8 cellular contexts compared by ENCODE assay signal in the genomic region with DNA sequence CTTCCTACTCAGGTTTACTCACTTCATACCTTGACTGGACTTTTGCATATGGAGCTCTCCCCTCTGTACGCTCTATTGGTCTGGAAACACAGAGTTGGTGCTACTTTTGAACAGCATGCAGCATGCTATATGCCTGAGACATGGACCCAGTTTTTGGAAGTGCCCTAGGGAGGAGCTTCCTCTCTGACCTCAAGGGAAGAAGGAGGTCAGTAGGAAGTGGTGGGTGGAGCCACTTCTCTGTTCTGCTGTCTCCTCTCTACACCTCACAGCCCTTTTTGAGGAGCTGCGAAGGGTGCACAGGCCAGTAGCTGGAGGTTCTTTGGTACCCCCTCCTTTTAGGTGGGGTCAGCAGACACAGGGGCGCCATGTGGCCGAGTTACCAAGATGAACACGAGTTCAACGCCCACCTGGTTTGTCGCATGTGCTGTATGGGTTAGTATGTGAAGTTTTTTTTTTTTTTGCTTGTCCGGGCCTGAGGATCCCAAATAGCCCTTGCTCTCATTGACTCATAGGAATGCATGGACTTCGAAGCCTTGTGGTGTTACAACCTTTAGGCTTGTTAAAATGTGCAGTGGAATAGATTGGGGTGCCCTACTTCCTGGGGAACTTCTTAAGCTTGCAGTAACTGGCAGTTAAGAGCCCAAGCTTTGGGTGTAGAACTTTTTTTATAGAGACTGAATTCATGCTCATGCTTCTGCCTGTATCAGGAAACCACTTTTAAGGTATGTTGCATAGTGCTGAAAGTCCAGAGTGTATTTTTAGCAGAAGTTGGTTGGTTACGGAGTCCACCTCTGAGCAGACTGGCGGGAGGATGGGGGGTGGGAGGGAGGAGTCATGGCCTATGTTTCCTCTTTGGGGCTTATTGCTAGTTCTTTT. TPM values are rescaled to one million over a fixed set of nuclear protein-coding genes. Genes with fewer than 3 reads are reported as not detected.
DNase-seq lines count a peak whose midpoint lies in the region; ATAC-seq and TF ChIP-seq lines count a peak whose summit lies in the region.

No MANE protein-coding gene starts in this region.

- DNase-seq in EL (peak; percentile 46), MM.1S (peak; percentile 86), left colon (peak; percentile 34 to 37), tibial nerve (ENCODE audit: low spot score in 2 of 2) (no peak), NCI-H1417 (lab: John Stamatoyannopoulos, UW) (no peak), DMS153 (lab: John Stamatoyannopoulos, UW) (no peak)
- DNase-seq in activated naive CD4-positive, alpha-beta T cell treated with anti-CD3 and anti-CD28 coated beads for 36 hours: peak; percentile 64

- no peak for TF ChIP-seq POLR2A in tibial nerve (IDR thresholded peaks at IDR 0.05)

- H2AFZ ChIP-seq in MM.1S (ENCODE audit: low read length): 0 out of 2 replicates have a peak overlapping the region, but pooled peaks have one; percentile 5

- TF ChIP-seq CTCF in MM.1S (IDR thresholded peaks at IDR 0.05; ENCODE audit: low read length): no peak
- no peak for TF ChIP-seq CTCF in tibial nerve (IDR thresholded peaks at IDR 0.05)

- intact Hi-C loops in activated naive CD4-positive, alpha-beta T cell treated with anti-CD3 and anti-CD28 coated beads for 36 hours (cut with micrococcal nuclease): loop anchor here (1.0 to 5.0 kb wide), 4 partner anchors 16 to 33 kb away; no protein-coding TSS in a partner anchor
- intact Hi-C loops in left colon (cut with DNase I, micrococcal nuclease): no loop called here

- peak overlapping the region; percentile 89 for H3K4me3 Mint-ChIP-seq in activated naive CD4-positive, alpha-beta T cell treated with anti-CD3 and anti-CD28 coated beads for 36 hours

- H3K27ac ChIP-seq in MM.1S (ENCODE audit: low read length) (peak overlapping the region; percentile 90), tibial nerve (peak overlapping the region in 3 of 4 donors; percentile 60 to 68 (median 65))

- H4K20me1 ChIP-seq in MM.1S (ENCODE audit: insufficient read depth, low read length): 0 out of 2 replicates have a peak, but pooled peaks cover 2% of the 10 kb centered on the region

- CTCF ChIA-PET in activated naive CD4-positive, alpha-beta T cell treated with anti-CD3 and anti-CD28 coated beads for 36 hours (lab: Charles Lee): interaction anchor here (0.7 to 4.9 kb wide), 8 partner anchors 10 to 42 kb away, joined by 5 to 55 read pairs (median 8); partner anchors contain the start of gene MACF1

- H3K36me3 Mint-ChIP-seq in activated naive CD4-positive, alpha-beta T cell treated with anti-CD3 and anti-CD28 coated beads for 36 hours (ENCODE audit: low read depth): peaks cover 9% of the 10 kb centered on the region

- peaks cover 2% of the 10 kb centered on the region for H3K9me3 Mint-ChIP-seq in activated naive CD4-positive, alpha-beta T cell treated with anti-CD3 and anti-CD28 coated beads for 36 hours

- peak overlapping the region; percentile 56 for H3K4me3 ChIP-seq in MM.1S (ENCODE audit: low read length)
- peak overlapping the region in 2 of 4 donors; percentile 13 to 27 for H3K4me3 ChIP-seq in tibial nerve

- H3K4me1 Mint-ChIP-seq in activated naive CD4-positive, alpha-beta T cell treated with anti-CD3 and anti-CD28 coated beads for 36 hours (ENCODE audit: low read depth): peaks cover 58% of the 10 kb centered on the region

- ATAC-seq in GM21526 (IDR thresholded peaks at IDR 0.05; ENCODE audit: low FRiP score, unreplicated experiment) (peak; percentile 56), left colon (peak; percentile 69)

- peaks cover 86% of the 10 kb centered on the region for H3K79me2 ChIP-seq in MM.1S (ENCODE audit: low read length)

- H3K4me1 ChIP-seq in MM.1S (ENCODE audit: low read length): peaks cover 15% of the 10 kb centered on the region
- H3K4me1 ChIP-seq in tibial nerve: peaks cover 2 to 41% (median 23%) of the 10 kb centered on the region in 4 donors

- H3K4me2 ChIP-seq in MM.1S (ENCODE audit: low read depth, low read length): peak overlapping the region; percentile 86

- peak overlapping the region; percentile 93 for H3K27ac Mint-ChIP-seq in activated naive CD4-positive, alpha-beta T cell treated with anti-CD3 and anti-CD28 coated beads for 36 hours

- TF ChIP-seq EP300 in tibial nerve (IDR thresholded peaks at IDR 0.05): no peak

- H3K27me3 Mint-ChIP-seq in activated naive CD4-positive, alpha-beta T cell treated with anti-CD3 and anti-CD28 coated beads for 36 hours (ENCODE audit: low read depth): no peaks in the 10 kb centered on the region

- 81 to 88% methylated on average over 11 of the region's 11 CpGs for WGBS in tibial nerve, 2 donors

- no peaks in the 10 kb centered on the region for H3K36me3 ChIP-seq in MM.1S (replicated peaks; ENCODE audit: insufficient read depth, low read length)
- no peaks in the 10 kb centered on the region for H3K36me3 ChIP-seq in tibial nerve

- H3F3A ChIP-seq in MM.1S (ENCODE audit: insufficient read depth, low read length): peaks cover 17% of the 10 kb centered on the region

- peak overlapping the region; percentile 61 for H3K9ac ChIP-seq in MM.1S (ENCODE audit: low read length)

- H3K9me2 ChIP-seq in MM.1S (replicated peaks; ENCODE audit: insufficient read depth, low read length): no peaks in the 10 kb centered on the region

- H3K9me3 ChIP-seq in MM.1S (replicated peaks; ENCODE audit: insufficient read depth, low read length): no peaks in the 10 kb centered on the region
- H3K9me3 ChIP-seq in tibial nerve: no peaks in the 10 kb centered on the region

- H3K27me3 ChIP-seq in MM.1S (replicated peaks; ENCODE audit: insufficient read depth, low read length) (no peaks in the 10 kb centered on the region), tibial nerve (no peaks in the 10 kb centered on the region)

RNA-seq across cellular contexts. Expression of gene MACF1, which starts 10.7 kb away (rescaled TPM):
- total RNA-seq in activated naive CD4-positive, alpha-beta T cell treated with anti-CD3 and anti-CD28 coated beads for 36 hours: 100 to 1,000 TPM; 174 to 179 TPM
- total RNA-seq in left colon: 100 to 1,000 TPM; 121 to 149 TPM
- total RNA-seq in tibial nerve: 100 to 1,000 TPM; 214 to 296 (median 244) TPM

Comparison
In these comparisons a context has a peak if more than half of its experiments do, and no peak if none do; other contexts are left out.
1. DNase-seq: peak in EL (single experiment), MM.1S (single experiment), activated naive CD4-positive, alpha-beta T cell treated with anti-CD3 and anti-CD28 coated beads for 36 hours (single experiment) and left colon (2 of 2); none in tibial nerve (0 of 2), NCI-H1417 (0 of 3) and DMS153 (single experiment).